Comparison of ENCODE assay signal across 8 cellular contexts in the genomic region with DNA sequence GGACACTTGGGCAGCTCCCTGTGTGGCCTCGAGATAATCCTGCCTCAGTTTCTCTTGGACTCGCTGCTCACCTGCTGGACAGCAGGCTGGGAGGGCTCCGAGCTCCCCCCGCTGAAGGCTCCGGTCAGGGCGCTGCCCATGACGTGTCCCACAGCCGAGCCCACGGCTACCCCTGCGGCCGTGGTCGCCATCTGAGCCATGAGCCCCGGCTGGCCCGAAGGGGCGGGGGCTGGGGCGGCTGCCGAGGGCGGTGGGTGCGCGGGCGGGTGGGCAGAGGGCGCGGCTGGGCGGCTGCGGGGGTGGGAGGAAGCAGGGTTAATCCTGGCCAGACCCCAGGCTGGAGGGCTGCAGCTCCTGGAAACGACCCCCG. TPM values are rescaled to one million over a fixed set of nuclear protein-coding genes. Genes with fewer than 3 reads are reported as not detected.
DNase-seq lines count a peak whose midpoint lies in the region; ATAC-seq and TF ChIP-seq lines count a peak whose summit lies in the region.

No MANE protein-coding gene starts in this region.

- CTCF ChIA-PET in activated naive CD4-positive, alpha-beta T cell treated with anti-CD3 and anti-CD28 coated beads, Interleukin-2, amount 10 ng/mL, durations not matched to agents 7 days and 5 days (lab: Charles Lee), result interaction anchor here (0.6 to 1.7 kb wide), 6 partner anchors 22 to 135 kb away, joined by 3 to 5 read pairs (median 3); a partner anchor contains a TSS

- WGBS in mesodermal cell (ENCODE audit: insufficient coverage in 2 of 2), 2 experiments, result 4 to 8% methylated on average over 11 to 12 of the region's 27 CpGs

- ATAC-seq in GM21423 (IDR thresholded peaks at IDR 0.05; ENCODE audit: unreplicated experiment), result no peak

- intact Hi-C loops in uterus (cut with DNase I; ENCODE audit: low total_unique reads), result loop anchor here (5.0 kb wide), 1 partner anchor 80 kb away; no protein-coding TSS in a partner anchor

- peaks cover 12% of the 10 kb centered on the region for H3K36me3 Mint-ChIP-seq in activated naive CD4-positive, alpha-beta T cell treated with anti-CD3 and anti-CD28 coated beads, Interleukin-2, amount 10 ng/mL, durations not matched to agents 7 days and 5 days

- H3K9me3 ChIP-seq in mesodermal cell (ENCODE audit: control insufficient read depth, low read length) (no peaks in the 10 kb centered on the region), uterus (no peaks in the 10 kb centered on the region)

- H3K27ac ChIP-seq in mesodermal cell (ENCODE audit: low read depth, low read length, severe bottlenecking) (peak overlapping the region; percentile 67), uterus (peak overlapping the region; percentile 43 to 57)

- no peaks in the 10 kb centered on the region for H3K27me3 ChIP-seq in uterus

- H3K9me3 Mint-ChIP-seq in activated naive CD4-positive, alpha-beta T cell treated with anti-CD3 and anti-CD28 coated beads, Interleukin-2, amount 10 ng/mL, durations not matched to agents 7 days and 5 days, result no peaks in the 10 kb centered on the region

- peak overlapping the region; percentile 80 for H3K4me3 Mint-ChIP-seq in activated naive CD4-positive, alpha-beta T cell treated with anti-CD3 and anti-CD28 coated beads, Interleukin-2, amount 10 ng/mL, durations not matched to agents 7 days and 5 days

- H3K4me1 Mint-ChIP-seq in activated naive CD4-positive, alpha-beta T cell treated with anti-CD3 and anti-CD28 coated beads, Interleukin-2, amount 10 ng/mL, durations not matched to agents 7 days and 5 days, result peaks cover 68% of the 10 kb centered on the region

- peaks cover 31% of the 10 kb centered on the region for H3K4me1 ChIP-seq in mesodermal cell (ENCODE audit: control insufficient read depth, insufficient read depth, low read length, poor library complexity, severe bottlenecking)
- H3K4me1 ChIP-seq in uterus, result peaks cover 0 to 3% of the 10 kb centered on the region in 2 donors

- peaks cover 8% of the 10 kb centered on the region for H3K27me3 Mint-ChIP-seq in activated naive CD4-positive, alpha-beta T cell treated with anti-CD3 and anti-CD28 coated beads, Interleukin-2, amount 10 ng/mL, durations not matched to agents 7 days and 5 days

- H3K27ac Mint-ChIP-seq in activated naive CD4-positive, alpha-beta T cell treated with anti-CD3 and anti-CD28 coated beads, Interleukin-2, amount 10 ng/mL, durations not matched to agents 7 days and 5 days, result peak overlapping the region; percentile 60

- no peak for TF ChIP-seq CTCF in choroid plexus epithelial cell (conservative IDR thresholded peaks at IDR 0.05; ENCODE audit: low read depth, low read length)
- no peak for TF ChIP-seq CTCF in uterus (IDR thresholded peaks at IDR 0.05)

- no peak for DNase-seq in activated naive CD4-positive, alpha-beta T cell treated with anti-CD3 and anti-CD28 coated beads, Interleukin-2, amount 10 ng/mL, durations not matched to agents 7 days and 5 days
- DNase-seq in activated naive CD4-positive, alpha-beta T cell treated with anti-CD3 and anti-CD28 coated beads, Interleukin-2, amount 50 U/mL, for 16 hours, result no peak
- no peak for DNase-seq in choroid plexus epithelial cell (ENCODE audit: low read depth)
- no peak for DNase-seq in uterus
- no peak for DNase-seq in NCI-H748 (lab: John Stamatoyannopoulos, UW; ENCODE audit: unreplicated experiment)
- no peak for DNase-seq in HCEC 1CT

- H3K36me3 ChIP-seq in mesodermal cell (ENCODE audit: control insufficient read depth, insufficient read depth, low read length), result peaks cover 14% of the 10 kb centered on the region
- no peaks in the 10 kb centered on the region for H3K36me3 ChIP-seq in uterus

- no peak for TF ChIP-seq POLR2A in uterus (IDR thresholded peaks at IDR 0.05)

- peak overlapping the region; percentile 63 for H3K4me3 ChIP-seq in choroid plexus epithelial cell (ENCODE audit: low read depth, low read length)
- H3K4me3 ChIP-seq in mesodermal cell (ENCODE audit: extremely low read depth, insufficient read depth, low read length, poor library complexity, severe bottlenecking), result peak overlapping the region; percentile 68
- H3K4me3 ChIP-seq in uterus, result peak overlapping the region; percentile 36 to 44

RNA-seq across cellular contexts. Expression of a gene that starts 0.5 kb away (rescaled TPM):
- polyA plus RNA-seq in mesodermal cell (2013, experiment 1 of 2), result 159 TPM
- 129 TPM for polyA plus RNA-seq in mesodermal cell (2013, experiment 2 of 2)
- 10 to 100 TPM in 1 of 4 donors, under 1 TPM in 1, not detected in 2; 0.88 to 21.0 TPM for total RNA-seq in uterus

RNA-seq across cellular contexts. Expression of a gene that starts 4.5 kb away (rescaled TPM):
- polyA plus RNA-seq in mesodermal cell (2013, experiment 1 of 2), result 0.77 TPM
- 1.7 TPM for polyA plus RNA-seq in mesodermal cell (2013, experiment 2 of 2)
- total RNA-seq in uterus, result under 1 TPM in 2 of 4 donors, not detected in 2; 0.41 to 0.55 TPM

RNA-seq across cellular contexts. Expression of a gene that starts 5.4 kb away (rescaled TPM):
- 33.2 TPM for polyA plus RNA-seq in mesodermal cell (2013, experiment 1 of 2)
- polyA plus RNA-seq in mesodermal cell (2013, experiment 2 of 2), result 27.9 TPM
- 10 to 100 TPM in 1 of 4 donors, 1 to 10 TPM in 2, not detected in 1; 7.6 to 35.8 (median 8.7) TPM for total RNA-seq in uterus

RNA-seq across cellular contexts. Expression of a gene that starts 13.1 kb away (rescaled TPM):
- 1.00 TPM for polyA plus RNA-seq in mesodermal cell (2013, experiment 1 of 2)
- polyA plus RNA-seq in mesodermal cell (2013, experiment 2 of 2), result not detected
- total RNA-seq in uterus, result not detected

RNA-seq across cellular contexts. Expression of a gene that starts 16.4 kb away (rescaled TPM):
- polyA plus RNA-seq in mesodermal cell (2013, experiment 1 of 2), result 3.9 TPM
- polyA plus RNA-seq in mesodermal cell (2013, experiment 2 of 2), result 3.8 TPM
- 10 to 100 TPM in 1 of 4 donors, 1 to 10 TPM in 3; 3.6 to 13.8 (median 6.2) TPM for total RNA-seq in uterus
